Comparison of ENCODE assay signal across 1 cellular context in the genomic region with DNA sequence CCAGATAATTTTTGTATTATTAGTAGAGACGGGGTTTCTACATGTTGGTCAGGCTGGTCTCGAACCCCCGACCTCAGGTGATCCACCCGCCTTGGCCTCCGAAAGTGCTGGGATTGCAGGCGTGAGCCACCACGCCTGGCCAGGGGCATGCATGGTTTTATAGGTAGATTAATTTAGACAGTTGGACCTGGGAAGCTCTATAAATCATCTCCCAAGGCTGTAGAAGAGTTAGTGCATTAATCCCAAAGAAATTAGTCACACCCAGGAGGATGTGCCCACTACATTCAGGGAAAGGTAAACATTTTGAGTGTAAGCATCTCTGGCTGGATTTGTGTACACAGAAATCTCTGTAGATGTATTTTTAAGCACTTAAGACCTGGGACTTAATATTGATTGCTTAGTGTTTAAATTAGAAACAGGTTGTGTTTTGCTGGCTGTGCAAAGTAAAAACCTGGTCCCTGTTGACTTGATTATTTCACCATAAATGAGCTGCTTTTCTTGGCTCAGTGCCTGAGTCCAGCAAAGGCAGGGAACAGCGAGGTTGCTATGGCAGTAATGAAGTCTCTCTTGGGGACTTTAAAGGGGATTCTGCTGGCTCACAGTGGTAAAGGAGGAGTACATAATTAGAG.
A peak's percentile ranks its signal among the peaks of the same experiment; 100 is the strongest.
TF ChIP-seq lines count a peak whose summit lies in the region.

No MANE protein-coding gene starts in this region.

TF ChIP-seq in HEK293, 187 proteins besides CTCF, POLR2A, EP300 and RAD21 (continued from another document and continues in another):
- TF ChIP-seq, protein P1, sequence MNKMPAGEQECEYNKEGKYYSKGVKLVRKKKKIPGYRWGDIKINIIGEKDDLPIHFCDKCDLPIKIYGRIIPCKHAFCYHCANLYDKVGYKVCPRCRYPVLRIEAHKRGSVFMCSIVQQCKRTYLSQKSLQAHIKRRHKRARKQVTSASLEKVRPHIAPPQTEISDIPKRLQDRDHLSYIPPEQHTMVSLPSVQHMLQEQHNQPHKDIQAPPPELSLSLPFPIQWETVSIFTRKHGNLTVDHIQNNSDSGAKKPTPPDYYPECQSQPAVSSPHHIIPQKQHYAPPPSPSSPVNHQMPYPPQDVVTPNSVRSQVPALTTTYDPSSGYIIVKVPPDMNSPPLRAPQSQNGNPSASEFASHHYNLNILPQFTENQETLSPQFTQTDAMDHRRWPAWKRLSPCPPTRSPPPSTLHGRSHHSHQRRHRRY (tag by site-specific recombination; IDR thresholded peaks at IDR 0.05), result no peak
- TF ChIP-seq ZNF558 (tag by site-specific recombination; IDR thresholded peaks at IDR 0.05), result no peak
- TF ChIP-seq, protein P2, sequence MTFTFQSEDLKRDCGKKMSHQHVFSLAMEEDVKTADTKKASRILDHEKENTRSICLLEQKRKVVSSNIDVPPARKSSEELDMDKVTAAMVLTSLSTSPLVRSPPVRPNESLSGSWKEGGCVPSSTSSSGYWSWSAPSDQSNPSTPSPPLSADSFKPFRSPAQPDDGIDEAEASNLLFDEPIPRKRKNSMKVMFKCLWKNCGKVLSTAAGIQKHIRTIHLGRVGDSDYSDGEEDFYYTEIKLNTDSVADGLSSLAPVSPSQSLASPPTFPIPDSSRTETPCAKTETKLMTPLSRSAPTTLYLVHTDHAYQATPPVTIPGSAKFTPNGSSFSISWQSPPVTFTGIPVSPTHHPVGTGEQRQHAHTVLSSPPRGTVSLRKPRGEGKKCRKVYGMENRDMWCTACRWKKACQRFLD (tag by site-specific recombination; IDR thresholded peaks at IDR 0.05), result no peak
- no peak for TF ChIP-seq ZNF48 (tag by site-specific recombination; IDR thresholded peaks at IDR 0.05)
- no peak for TF ChIP-seq GLI4 (tag by site-specific recombination; IDR thresholded peaks at IDR 0.05)
- peak; percentile 99 for TF ChIP-seq GFI1B (tag by site-specific recombination; IDR thresholded peaks at IDR 0.05)
- TF ChIP-seq FEZF1 (tag by site-specific recombination; IDR thresholded peaks at IDR 0.05), result peak; percentile 90
- TF ChIP-seq, protein P3, sequence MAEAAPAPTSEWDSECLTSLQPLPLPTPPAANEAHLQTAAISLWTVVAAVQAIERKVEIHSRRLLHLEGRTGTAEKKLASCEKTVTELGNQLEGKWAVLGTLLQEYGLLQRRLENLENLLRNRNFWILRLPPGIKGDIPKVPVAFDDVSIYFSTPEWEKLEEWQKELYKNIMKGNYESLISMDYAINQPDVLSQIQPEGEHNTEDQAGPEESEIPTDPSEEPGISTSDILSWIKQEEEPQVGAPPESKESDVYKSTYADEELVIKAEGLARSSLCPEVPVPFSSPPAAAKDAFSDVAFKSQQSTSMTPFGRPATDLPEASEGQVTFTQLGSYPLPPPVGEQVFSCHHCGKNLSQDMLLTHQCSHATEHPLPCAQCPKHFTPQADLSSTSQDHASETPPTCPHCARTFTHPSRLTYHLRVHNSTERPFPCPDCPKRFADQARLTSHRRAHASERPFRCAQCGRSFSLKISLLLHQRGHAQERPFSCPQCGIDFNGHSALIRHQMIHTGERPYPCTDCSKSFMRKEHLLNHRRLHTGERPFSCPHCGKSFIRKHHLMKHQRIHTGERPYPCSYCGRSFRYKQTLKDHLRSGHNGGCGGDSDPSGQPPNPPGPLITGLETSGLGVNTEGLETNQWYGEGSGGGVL (tag by site-specific recombination; IDR thresholded peaks at IDR 0.05), result 0 out of 2 replicates have a peak, but pooled peaks have one; percentile 9
- TF ChIP-seq, protein P4, sequence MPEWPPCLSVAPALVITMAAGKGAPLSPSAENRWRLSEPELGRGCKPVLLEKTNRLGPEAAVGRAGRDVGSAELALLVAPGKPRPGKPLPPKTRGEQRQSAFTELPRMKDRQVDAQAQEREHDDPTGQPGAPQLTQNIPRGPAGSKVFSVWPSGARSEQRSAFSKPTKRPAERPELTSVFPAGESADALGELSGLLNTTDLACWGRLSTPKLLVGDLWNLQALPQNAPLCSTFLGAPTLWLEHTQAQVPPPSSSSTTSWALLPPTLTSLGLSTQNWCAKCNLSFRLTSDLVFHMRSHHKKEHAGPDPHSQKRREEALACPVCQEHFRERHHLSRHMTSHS (tag by site-specific recombination; IDR thresholded peaks at IDR 0.05), result no peak
- no peak for TF ChIP-seq ZNF792 (tag by site-specific recombination; IDR thresholded peaks at IDR 0.05)
- TF ChIP-seq ZFP3 (tag by site-specific recombination; IDR thresholded peaks at IDR 0.05; ENCODE audit: low read depth), result no peak
- TF ChIP-seq, protein P5, sequence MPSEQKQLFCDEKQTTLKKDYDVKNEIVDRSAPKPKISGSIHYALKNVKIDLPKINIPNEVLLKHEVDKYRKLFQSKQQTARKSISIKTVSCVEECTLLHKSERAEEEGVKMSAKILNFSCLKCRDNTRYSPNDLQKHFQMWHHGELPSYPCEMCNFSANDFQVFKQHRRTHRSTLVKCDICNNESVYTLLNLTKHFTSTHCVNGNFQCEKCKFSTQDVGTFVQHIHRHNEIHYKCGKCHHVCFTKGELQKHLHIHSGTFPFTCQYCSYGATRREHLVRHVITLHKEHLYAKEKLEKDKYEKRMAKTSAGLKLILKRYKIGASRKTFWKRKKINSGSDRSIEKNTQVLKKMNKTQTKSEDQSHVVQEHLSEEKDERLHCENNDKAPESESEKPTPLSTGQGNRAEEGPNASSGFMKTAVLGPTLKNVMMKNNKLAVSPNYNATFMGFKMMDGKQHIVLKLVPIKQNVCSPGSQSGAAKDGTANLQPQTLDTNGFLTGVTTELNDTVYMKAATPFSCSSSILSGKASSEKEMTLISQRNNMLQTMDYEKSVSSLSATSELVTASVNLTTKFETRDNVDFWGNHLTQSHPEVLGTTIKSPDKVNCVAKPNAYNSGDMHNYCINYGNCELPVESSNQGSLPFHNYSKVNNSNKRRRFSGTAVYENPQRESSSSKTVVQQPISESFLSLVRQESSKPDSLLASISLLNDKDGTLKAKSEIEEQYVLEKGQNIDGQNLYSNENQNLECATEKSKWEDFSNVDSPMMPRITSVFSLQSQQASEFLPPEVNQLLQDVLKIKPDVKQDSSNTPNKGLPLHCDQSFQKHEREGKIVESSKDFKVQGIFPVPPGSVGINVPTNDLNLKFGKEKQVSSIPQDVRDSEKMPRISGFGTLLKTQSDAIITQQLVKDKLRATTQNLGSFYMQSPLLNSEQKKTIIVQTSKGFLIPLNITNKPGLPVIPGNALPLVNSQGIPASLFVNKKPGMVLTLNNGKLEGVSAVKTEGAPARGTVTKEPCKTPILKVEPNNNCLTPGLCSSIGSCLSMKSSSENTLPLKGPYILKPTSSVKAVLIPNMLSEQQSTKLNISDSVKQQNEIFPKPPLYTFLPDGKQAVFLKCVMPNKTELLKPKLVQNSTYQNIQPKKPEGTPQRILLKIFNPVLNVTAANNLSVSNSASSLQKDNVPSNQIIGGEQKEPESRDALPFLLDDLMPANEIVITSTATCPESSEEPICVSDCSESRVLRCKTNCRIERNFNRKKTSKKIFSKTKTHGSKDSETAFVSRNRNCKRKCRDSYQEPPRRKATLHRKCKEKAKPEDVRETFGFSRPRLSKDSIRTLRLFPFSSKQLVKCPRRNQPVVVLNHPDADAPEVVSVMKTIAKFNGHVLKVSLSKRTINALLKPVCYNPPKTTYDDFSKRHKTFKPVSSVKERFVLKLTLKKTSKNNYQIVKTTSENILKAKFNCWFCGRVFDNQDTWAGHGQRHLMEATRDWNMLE (tag by site-specific recombination; conservative IDR thresholded peaks at IDR 0.05; ENCODE audit: low read depth), result 0 out of 2 replicates have a peak, but pooled peaks have one; percentile 18
- TF ChIP-seq ZNF521 (tag by site-specific recombination; IDR thresholded peaks at IDR 0.05), result no peak
- TF ChIP-seq ZNF341 (tag by site-specific recombination; IDR thresholded peaks at IDR 0.05; ENCODE audit: low read depth), result peak; percentile 84
- no peak for TF ChIP-seq ZNF335 (tag by site-specific recombination; conservative IDR thresholded peaks at IDR 0.05)
- TF ChIP-seq ZBTB48 (tag by site-specific recombination; IDR thresholded peaks at IDR 0.05), result no peak
- peak; percentile 30; the same call in 1 of the 2 replicates for TF ChIP-seq KLF9 (tag by site-specific recombination; IDR thresholded peaks at IDR 0.05; ENCODE audit: low read depth)
- no peak for TF ChIP-seq ZNF140 (tag by site-specific recombination; IDR thresholded peaks at IDR 0.05)
- TF ChIP-seq, protein P6, sequence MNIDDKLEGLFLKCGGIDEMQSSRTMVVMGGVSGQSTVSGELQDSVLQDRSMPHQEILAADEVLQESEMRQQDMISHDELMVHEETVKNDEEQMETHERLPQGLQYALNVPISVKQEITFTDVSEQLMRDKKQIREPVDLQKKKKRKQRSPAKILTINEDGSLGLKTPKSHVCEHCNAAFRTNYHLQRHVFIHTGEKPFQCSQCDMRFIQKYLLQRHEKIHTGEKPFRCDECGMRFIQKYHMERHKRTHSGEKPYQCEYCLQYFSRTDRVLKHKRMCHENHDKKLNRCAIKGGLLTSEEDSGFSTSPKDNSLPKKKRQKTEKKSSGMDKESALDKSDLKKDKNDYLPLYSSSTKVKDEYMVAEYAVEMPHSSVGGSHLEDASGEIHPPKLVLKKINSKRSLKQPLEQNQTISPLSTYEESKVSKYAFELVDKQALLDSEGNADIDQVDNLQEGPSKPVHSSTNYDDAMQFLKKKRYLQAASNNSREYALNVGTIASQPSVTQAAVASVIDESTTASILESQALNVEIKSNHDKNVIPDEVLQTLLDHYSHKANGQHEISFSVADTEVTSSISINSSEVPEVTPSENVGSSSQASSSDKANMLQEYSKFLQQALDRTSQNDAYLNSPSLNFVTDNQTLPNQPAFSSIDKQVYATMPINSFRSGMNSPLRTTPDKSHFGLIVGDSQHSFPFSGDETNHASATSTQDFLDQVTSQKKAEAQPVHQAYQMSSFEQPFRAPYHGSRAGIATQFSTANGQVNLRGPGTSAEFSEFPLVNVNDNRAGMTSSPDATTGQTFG (tag by site-specific recombination; IDR thresholded peaks at IDR 0.05; ENCODE audit: borderline replicate concordance), result no peak
- TF ChIP-seq RBAK (tag by site-specific recombination; IDR thresholded peaks at IDR 0.05), result no peak
- no peak for TF ChIP-seq ZNF701 (tag by site-specific recombination; IDR thresholded peaks at IDR 0.05)
- TF ChIP-seq ZNF529 (tag by site-specific recombination; IDR thresholded peaks at IDR 0.05; ENCODE audit: insufficient replicate concordance), result no peak
- peak; percentile 84 for TF ChIP-seq ZNF629 (tag by site-specific recombination; IDR thresholded peaks at IDR 0.05)
- TF ChIP-seq YY2 (tag by site-specific recombination; IDR thresholded peaks at IDR 0.05), result no peak
- TF ChIP-seq KLF7 (tag by site-specific recombination; IDR thresholded peaks at IDR 0.05; ENCODE audit: borderline replicate concordance), result peak; percentile 70; the same call in 1 of the 2 replicates
- TF ChIP-seq, protein P7, sequence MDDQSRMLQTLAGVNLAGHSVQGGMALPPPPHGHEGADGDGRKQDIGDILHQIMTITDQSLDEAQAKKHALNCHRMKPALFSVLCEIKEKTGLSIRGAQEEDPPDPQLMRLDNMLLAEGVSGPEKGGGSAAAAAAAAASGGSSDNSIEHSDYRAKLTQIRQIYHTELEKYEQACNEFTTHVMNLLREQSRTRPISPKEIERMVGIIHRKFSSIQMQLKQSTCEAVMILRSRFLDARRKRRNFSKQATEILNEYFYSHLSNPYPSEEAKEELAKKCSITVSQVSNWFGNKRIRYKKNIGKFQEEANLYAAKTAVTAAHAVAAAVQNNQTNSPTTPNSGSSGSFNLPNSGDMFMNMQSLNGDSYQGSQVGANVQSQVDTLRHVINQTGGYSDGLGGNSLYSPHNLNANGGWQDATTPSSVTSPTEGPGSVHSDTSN (CRISPR knock-in tag; IDR thresholded peaks at IDR 0.05), result no peak
- no peak for TF ChIP-seq HOXA7 (CRISPR knock-in tag; IDR thresholded peaks at IDR 0.05; ENCODE audit: borderline replicate concordance)
- no peak; the same call in 1 of the 2 replicates for TF ChIP-seq ZBTB1 (tag by site-specific recombination; IDR thresholded peaks at IDR 0.05)
- no peak for TF ChIP-seq ZNF416 (tag by site-specific recombination; IDR thresholded peaks at IDR 0.05)
- no peak for TF ChIP-seq YY1 (tag by site-specific recombination; IDR thresholded peaks at IDR 0.05)
- TF ChIP-seq HOXD13 (CRISPR knock-in tag; IDR thresholded peaks at IDR 0.05; ENCODE audit: borderline replicate concordance), result no peak
- TF ChIP-seq ZNF37A (tag by site-specific recombination; IDR thresholded peaks at IDR 0.05), result no peak
- no peak for TF ChIP-seq ZNF16 (tag by site-specific recombination; IDR thresholded peaks at IDR 0.05; ENCODE audit: low read depth)
- TF ChIP-seq ZNF76 (tag by site-specific recombination; IDR thresholded peaks at IDR 0.05; ENCODE audit: borderline replicate concordance, low read depth), result peak; percentile 60; the same call in 1 of the 2 replicates
- TF ChIP-seq ZNF138 (tag by site-specific recombination; IDR thresholded peaks at IDR 0.05; ENCODE audit: borderline replicate concordance), result no peak
- TF ChIP-seq ZNF121 (tag by site-specific recombination; IDR thresholded peaks at IDR 0.05), result no peak
- TF ChIP-seq ZNF24 (tag by site-specific recombination; IDR thresholded peaks at IDR 0.05), result peak; percentile 83; the same call in 1 of the 2 replicates
- TF ChIP-seq ZNF600 (tag by site-specific recombination; IDR thresholded peaks at IDR 0.05), result no peak
- no peak for TF ChIP-seq ZNF623 (tag by site-specific recombination; IDR thresholded peaks at IDR 0.05)
- no peak for TF ChIP-seq ZNF114 (tag by site-specific recombination; IDR thresholded peaks at IDR 0.05)
- TF ChIP-seq ZNF292 (tag by site-specific recombination; IDR thresholded peaks at IDR 0.05; ENCODE audit: borderline replicate concordance, low read depth), result no peak
- TF ChIP-seq ZNF2 (tag by site-specific recombination; IDR thresholded peaks at IDR 0.05), result peak; percentile 90
- TF ChIP-seq ZFP41 (tag by site-specific recombination; IDR thresholded peaks at IDR 0.05; ENCODE audit: borderline replicate concordance), result no peak
- TF ChIP-seq, protein P8, sequence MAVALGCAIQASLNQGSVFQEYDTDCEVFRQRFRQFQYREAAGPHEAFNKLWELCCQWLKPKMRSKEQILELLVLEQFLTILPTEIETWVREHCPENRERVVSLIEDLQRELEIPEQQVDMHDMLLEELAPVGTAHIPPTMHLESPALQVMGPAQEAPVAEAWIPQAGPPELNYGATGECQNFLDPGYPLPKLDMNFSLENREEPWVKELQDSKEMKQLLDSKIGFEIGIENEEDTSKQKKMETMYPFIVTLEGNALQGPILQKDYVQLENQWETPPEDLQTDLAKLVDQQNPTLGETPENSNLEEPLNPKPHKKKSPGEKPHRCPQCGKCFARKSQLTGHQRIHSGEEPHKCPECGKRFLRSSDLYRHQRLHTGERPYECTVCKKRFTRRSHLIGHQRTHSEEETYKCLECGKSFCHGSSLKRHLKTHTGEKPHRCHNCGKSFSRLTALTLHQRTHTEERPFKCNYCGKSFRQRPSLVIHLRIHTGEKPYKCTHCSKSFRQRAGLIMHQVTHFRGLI (tag by site-specific recombination; IDR thresholded peaks at IDR 0.05), result peak; percentile 22; the same call in 1 of the 2 replicates
- no peak for TF ChIP-seq ZBTB21 (tag by site-specific recombination; IDR thresholded peaks at IDR 0.05)
- no peak for TF ChIP-seq ZNF133 (tag by site-specific recombination; IDR thresholded peaks at IDR 0.05)
- peak; percentile 91; the same call in 1 of the 2 replicates for TF ChIP-seq ZXDB (tag by site-specific recombination; IDR thresholded peaks at IDR 0.05)
- TF ChIP-seq SALL2 (tag by site-specific recombination; IDR thresholded peaks at IDR 0.05; ENCODE audit: borderline replicate concordance), result no peak
- no peak for TF ChIP-seq BCL11B (tag by site-specific recombination; IDR thresholded peaks at IDR 0.05; ENCODE audit: low read depth)
- TF ChIP-seq ZNF311 (tag by site-specific recombination; IDR thresholded peaks at IDR 0.05; ENCODE audit: borderline replicate concordance), result no peak
- no peak for TF ChIP-seq SP3 (tag by site-specific recombination; IDR thresholded peaks at IDR 0.05)
- TF ChIP-seq ZNF23 (tag by site-specific recombination; IDR thresholded peaks at IDR 0.05; ENCODE audit: borderline replicate concordance), result no peak
